17 cellular contexts compared by ENCODE assay signal in the genomic region with DNA sequence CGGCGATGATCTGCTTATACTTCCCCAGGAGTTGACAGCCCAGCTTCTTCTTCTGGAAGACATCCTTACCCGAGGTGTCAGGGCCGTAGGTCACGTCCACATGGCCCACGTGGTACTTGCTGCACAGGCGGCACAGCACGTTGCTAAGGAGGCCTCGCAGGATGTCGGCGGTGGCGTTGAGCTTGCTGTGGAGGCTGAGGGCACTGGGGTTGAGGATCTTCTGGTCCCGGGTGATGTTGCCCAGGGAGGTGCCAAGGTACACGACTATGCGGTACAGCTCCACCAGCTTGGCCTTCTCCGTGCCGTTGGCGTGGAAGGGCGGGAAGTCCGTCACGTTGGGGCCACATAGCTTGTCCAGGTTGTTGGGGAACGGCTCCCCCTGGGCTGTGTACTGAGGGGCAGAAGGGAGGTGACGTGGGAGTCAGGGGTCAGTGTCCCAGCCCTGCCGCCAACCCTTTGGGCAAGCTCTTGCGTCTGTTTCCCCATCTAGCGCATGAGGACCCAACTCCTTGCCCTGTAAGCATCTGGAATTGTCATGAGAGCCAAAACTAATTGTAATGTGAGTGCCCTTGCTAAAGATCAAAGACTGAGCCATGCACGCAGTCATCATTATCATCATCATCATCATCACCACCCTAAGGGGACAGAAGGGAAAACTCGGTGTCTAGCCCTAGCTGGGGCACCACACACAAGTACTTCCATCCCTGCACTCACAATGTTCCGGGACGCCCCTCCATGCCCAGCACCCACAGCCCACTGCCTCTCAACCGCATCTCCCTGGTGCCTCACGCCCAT. TPM values are rescaled to one million over a fixed set of nuclear protein-coding genes. Genes with fewer than 3 reads are reported as not detected.
A peak's percentile ranks its signal among the peaks of the same experiment; 100 is the strongest.
DNase-seq lines count a peak whose midpoint lies in the region; ATAC-seq, FAIRE-seq and TF ChIP-seq lines count a peak whose summit lies in the region.
"Had no signal": no experiment of that assay in that cellular context is flagged by ENCODE, and none has a peak within 500 bp of the region (broad histone marks: within the 10 kb centered on the region; RNA-seq: fewer than 3 reads in every experiment).

No MANE protein-coding gene starts in this region.

- DNase-seq in activated T-cell treated with anti-CD3 and anti-CD28 coated beads, Interleukin-2, amount 50 U/mL, for 24 hours = no peak
- no peak for DNase-seq in activated T-cell treated with anti-CD3 and anti-CD28 coated beads, Interleukin-2, amount 50 U/mL, for 48 hours
- no peak for DNase-seq in MG63
- DNase-seq in astrocyte (ENCODE audit: low read depth) = no peak
- DNase-seq in osteocyte (ENCODE audit: extremely low spot score, unreplicated experiment) = no peak
- DNase-seq in spleen = no peak
- DNase-seq: amygdala; hypothalamus; left ventricle myocardium inferior; naive thymus-derived CD4-positive, alpha-beta T cell; NCI-H2081; NCI-H82; right cardiac atrium; T1000 had no signal

- H3K27ac ChIP-seq in astrocyte (ENCODE audit: low read depth, low read length) (peak overlapping the region; percentile 92), spleen (no peak overlapping the region)
- H3K27ac ChIP-seq: left ventricle myocardium inferior had no signal

- H3K36me3 ChIP-seq in MG63 = peaks cover 41% of the 10 kb centered on the region
- H3K36me3 ChIP-seq in astrocyte (ENCODE audit: insufficient read depth, low read length) = peaks cover 25% of the 10 kb centered on the region
- H3K36me3 ChIP-seq in spleen = no peaks in the 10 kb centered on the region
- H3K36me3 ChIP-seq: left ventricle myocardium inferior had no signal

- peaks cover 3% of the 10 kb centered on the region for H3K27me3 Mint-ChIP-seq in activated T-cell treated with anti-CD3 and anti-CD28 coated beads, Interleukin-2, amount 50 U/mL, for 24 hours
- H3K27me3 Mint-ChIP-seq in astrocyte (ENCODE audit: low read depth, unreplicated experiment) (no peaks in the 10 kb centered on the region), osteocyte (ENCODE audit: unreplicated experiment) (no peaks in the 10 kb centered on the region)

- no peak for FAIRE-seq in astrocyte (lab: Jason Lieb, UNC)

- peak overlapping the region; percentile 90 for H3K4me3 Mint-ChIP-seq in activated T-cell treated with anti-CD3 and anti-CD28 coated beads, Interleukin-2, amount 50 U/mL, for 24 hours
- H3K4me3 Mint-ChIP-seq in astrocyte (ENCODE audit: unreplicated experiment) (peak overlapping the region; percentile 97), osteocyte (ENCODE audit: unreplicated experiment) (peak overlapping the region; percentile 8)

- H3K27ac Mint-ChIP-seq in activated T-cell treated with anti-CD3 and anti-CD28 coated beads, Interleukin-2, amount 50 U/mL, for 24 hours = peak overlapping the region; percentile 93
- H3K27ac Mint-ChIP-seq in astrocyte (ENCODE audit: unreplicated experiment) (peak overlapping the region; percentile 87), osteocyte (ENCODE audit: unreplicated experiment) (peak overlapping the region; percentile 20)

- peak overlapping the region; percentile 100 for H3K4me2 ChIP-seq in astrocyte (ENCODE audit: low read length)

- H3K9me3 Mint-ChIP-seq in activated T-cell treated with anti-CD3 and anti-CD28 coated beads, Interleukin-2, amount 50 U/mL, for 24 hours = no peaks in the 10 kb centered on the region
- H3K9me3 Mint-ChIP-seq in astrocyte (ENCODE audit: unreplicated experiment) = peaks cover 2% of the 10 kb centered on the region
- H3K9me3 Mint-ChIP-seq in osteocyte (ENCODE audit: unreplicated experiment) = no peaks in the 10 kb centered on the region
- H3K9me3 Mint-ChIP-seq: naive thymus-derived CD4-positive, alpha-beta T cell had no signal

- no peak overlapping the region for H2AFZ ChIP-seq in astrocyte (ENCODE audit: low read depth, low read length)

- no peak for TF ChIP-seq POLR2A in spleen (IDR thresholded peaks at IDR 0.05)

- TF ChIP-seq CTCF in astrocyte (IDR thresholded peaks at IDR 0.05; ENCODE audit: insufficient read depth, low read depth, low read length) (no peak), osteocyte (IDR thresholded peaks at IDR 0.05) (no peak), spleen (IDR thresholded peaks at IDR 0.05 in 8 of 11, conservative IDR thresholded peaks at IDR 0.05 in 3 of 11) (no peak)

- ATAC-seq in GM18873 (IDR thresholded peaks at IDR 0.05; ENCODE audit: low FRiP score, unreplicated experiment) (no peak), GM21423 (IDR thresholded peaks at IDR 0.05; ENCODE audit: unreplicated experiment) (no peak)
- ATAC-seq: naive thymus-derived CD4-positive, alpha-beta T cell; right cardiac atrium had no signal

- H3K4me1 ChIP-seq in astrocyte (ENCODE audit: insufficient read depth, low read length) (peaks cover 80% of the 10 kb centered on the region), spleen (peaks cover 6 to 55% (median 36%) of the 10 kb centered on the region in 6 donors)

- H3K4me1 Mint-ChIP-seq in activated T-cell treated with anti-CD3 and anti-CD28 coated beads, Interleukin-2, amount 50 U/mL, for 24 hours (ENCODE audit: low read depth) = peaks cover 57% of the 10 kb centered on the region
- peaks cover 53% of the 10 kb centered on the region for H3K4me1 Mint-ChIP-seq in astrocyte (ENCODE audit: low read depth, unreplicated experiment)
- H3K4me1 Mint-ChIP-seq in osteocyte (ENCODE audit: unreplicated experiment) = peaks cover 76% of the 10 kb centered on the region

- intact Hi-C loops in spleen (cut with DNase I; ENCODE audit: low total_unique reads) = no loop called here

- peaks cover 74% of the 10 kb centered on the region for H3K79me2 ChIP-seq in astrocyte (ENCODE audit: insufficient read depth, low read length)

- 89 to 94% (median 92%) methylated on average over 20 to 32 of the region's 32 CpGs for WGBS in spleen, 5 donors

- peaks cover 67% of the 10 kb centered on the region for H3K36me3 Mint-ChIP-seq in activated T-cell treated with anti-CD3 and anti-CD28 coated beads, Interleukin-2, amount 50 U/mL, for 24 hours (ENCODE audit: low read depth)
- peaks cover 23% of the 10 kb centered on the region for H3K36me3 Mint-ChIP-seq in astrocyte (ENCODE audit: low read depth, unreplicated experiment)
- H3K36me3 Mint-ChIP-seq in osteocyte (ENCODE audit: unreplicated experiment) = peaks cover 5% of the 10 kb centered on the region

- peaks cover 23% of the 10 kb centered on the region for H4K20me1 ChIP-seq in astrocyte (ENCODE audit: insufficient read depth, low read length)

- H3K4me3 ChIP-seq in MG63 = peak overlapping the region; percentile 74
- peak overlapping the region; percentile 86 for H3K4me3 ChIP-seq in astrocyte (ENCODE audit: insufficient read depth, low read depth, low read length)
- no peak overlapping the region for H3K4me3 ChIP-seq in spleen
- H3K4me3 ChIP-seq: left ventricle myocardium inferior had no signal

- H3K9me3 ChIP-seq in MG63 = no peaks in the 10 kb centered on the region
- no peaks in the 10 kb centered on the region for H3K9me3 ChIP-seq in astrocyte (ENCODE audit: insufficient read depth, low read depth, low read length)
- no peaks in the 10 kb centered on the region for H3K9me3 ChIP-seq in spleen
- H3K9me3 ChIP-seq: left ventricle myocardium inferior had no signal

- peak overlapping the region; percentile 100 for H3K9ac ChIP-seq in astrocyte (ENCODE audit: low read length)

- no peaks in the 10 kb centered on the region for H3K27me3 ChIP-seq in MG63
- H3K27me3 ChIP-seq in astrocyte (ENCODE audit: insufficient read depth, low read length) = no peaks in the 10 kb centered on the region
- H3K27me3 ChIP-seq in spleen (replicated peaks in 1 of 7) = peaks cover 0 to 43% (median 21%) of the 10 kb centered on the region in 7 donors

RNA-seq across cellular contexts. Expression of gene LIF, which starts 2.7 kb away (rescaled TPM):
- 11.1 and 13.0 TPM in 2 replicates for total RNA-seq in MG63 (2014; rRNA removed; shearing (Covaris generic); ENCODE audit: low replicate concordance)
- total RNA-seq in astrocyte (63.3 and 100 TPM in 2 replicates), osteocyte (13.7 and 15.5 TPM in 2 replicates), spleen (1 to 10 TPM in 3 of 7 donors, under 1 TPM in 2, not detected in 2; 0.32 to 3.2 (median 2.3) TPM)
- under 1 TPM; 0.21 to 0.77 (median 0.24) TPM for polyA plus RNA-seq in spleen
- polyA plus RNA-seq: naive thymus-derived CD4-positive, alpha-beta T cell had no signal

RNA-seq across cellular contexts. Expression of gene OSM, which starts 22.8 kb away (rescaled TPM):
- total RNA-seq in MG63 (2014; rRNA removed; shearing (Covaris generic); ENCODE audit: low replicate concordance) = not detected in 2 replicates
- not detected in 2 replicates for total RNA-seq in astrocyte
- total RNA-seq in osteocyte = not detected in 2 replicates
- 10 to 100 TPM in 2 of 7 donors, 1 to 10 TPM in 5; 2.1 to 16.8 (median 4.5) TPM for total RNA-seq in spleen
- 1 to 10 TPM; 1.2 to 2.1 (median 1.7) TPM for polyA plus RNA-seq in spleen
- total RNA-seq: left ventricle myocardium inferior, M059J had no signal

RNA-seq across cellular contexts. Expression of gene CASTOR1, which starts 45.4 kb away (rescaled TPM):
- total RNA-seq in MG63 (2014; rRNA removed; shearing (Covaris generic); ENCODE audit: low replicate concordance) = 2.3 and 4.1 TPM in 2 replicates
- 15.2 and 16.2 TPM in 2 replicates for total RNA-seq in astrocyte
- total RNA-seq in osteocyte = 11.8 and 12.2 TPM in 2 replicates
- total RNA-seq in spleen = 10 to 100 TPM in 5 of 7 donors, 1 to 10 TPM in 2; 7.4 to 18.9 (median 14.6) TPM
- polyA plus RNA-seq in spleen = 10 to 100 TPM in 2 of 3 donors, 1 to 10 TPM in 1; 5.6 to 12.8 (median 12.0) TPM

Comparison
In these comparisons a context has a peak if more than half of its experiments do, and no peak if none do; other contexts are left out.
1. H3K27ac Mint-ChIP-seq: peak in every context shown above with its lines; median percentile 93 in activated T-cell treated with anti-CD3 and anti-CD28 coated beads, Interleukin-2, amount 50 U/mL, for 24 hours; 87 in astrocyte; 20 in osteocyte.
2. H3K4me3 Mint-ChIP-seq: peak in every context shown above with its lines; median percentile 97 in astrocyte; 90 in activated T-cell treated with anti-CD3 and anti-CD28 coated beads, Interleukin-2, amount 50 U/mL, for 24 hours; 8 in osteocyte.
3. H3K4me3 ChIP-seq: peak in MG63 (single experiment) and astrocyte (single experiment); none in spleen (0 of 8).